ENCODE assay signal across 33 cellular contexts in the genomic region with DNA sequence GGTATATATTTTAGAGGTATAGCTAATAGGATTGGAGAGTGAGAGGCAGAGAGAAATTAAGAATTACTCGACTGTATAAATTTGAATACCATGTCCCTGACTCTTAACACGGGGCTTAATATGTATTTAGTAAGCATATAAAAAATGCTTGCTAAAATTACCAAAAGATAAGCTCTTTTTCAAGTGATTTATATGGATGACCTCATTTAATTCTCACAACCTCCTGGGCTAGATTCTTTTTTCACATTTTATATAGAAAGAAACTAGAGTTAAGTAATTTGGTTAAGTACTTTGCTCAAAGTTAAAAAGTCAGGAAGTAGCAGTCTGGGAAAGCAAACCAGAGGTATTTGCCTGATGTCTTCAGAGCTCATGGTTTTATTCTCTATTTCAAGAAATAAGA.
"Had no signal": no experiment of that assay in that cellular context is flagged by ENCODE, and none has a peak within 500 bp of the region (broad histone marks: within the 10 kb centered on the region; RNA-seq: fewer than 3 reads in every experiment).

No MANE protein-coding gene starts in this region.

- H3K36me3 ChIP-seq: adrenal gland, ascending aorta, brain microvascular endothelial cell, breast epithelium, cardiac muscle cell had no signal

- H3K27ac ChIP-seq: adrenal gland, ascending aorta, body of pancreas, brain microvascular endothelial cell, breast epithelium, cardiac muscle cell had no signal

- H3K4me3 ChIP-seq: adrenal gland, ascending aorta, body of pancreas, breast epithelium, cardiac muscle cell had no signal

- DNase-seq: activated effector memory CD4-positive, alpha-beta T cell treated with anti-CD3 and anti-CD28 coated beads, Interleukin-2, amount 50 U/mL, for 16 hours; activated effector memory CD4-positive, alpha-beta T cell treated with Interleukin-2 at 50 U/mL for 16 hours; activated gamma-delta T cell; activated gamma-delta T cell treated with Interleukin-2 at 50 U/mL for 16 hours; activated naive CD4-positive, alpha-beta T cell; activated naive CD4-positive, alpha-beta T cell treated with anti-CD3 and anti-CD28 coated beads for 36 hours; activated naive CD4-positive, alpha-beta T cell treated with anti-CD3 and anti-CD28 coated beads, Interleukin-2, amount 10 ng/mL, durations not matched to agents 7 days and 5 days; activated naive CD4-positive, alpha-beta T cell treated with anti-CD3 and anti-CD28 coated beads, Interleukin-2, amount 50 U/mL, for 16 hours; activated naive CD4-positive, alpha-beta T cell treated with Interleukin-2 at 50 U/mL for 16 hours; activated naive CD8-positive, alpha-beta T cell treated with anti-CD3 and anti-CD28 coated beads for 36 hours; activated naive CD8-positive, alpha-beta T cell treated with anti-CD3 and anti-CD28 coated beads, Interleukin-2, amount 10 ng/mL, durations not matched to agents 7 days and 5 days; activated naive CD8-positive, alpha-beta T cell treated with anti-CD3 and anti-CD28 coated beads, Interleukin-2, amount 50 U/mL, for 24 hours; activated T-cell treated with anti-CD3 and anti-CD28 coated beads, Interleukin-2, amount 50 U/mL, for 1 hour; activated T-cell treated with anti-CD3 and anti-CD28 coated beads, Interleukin-2, amount 50 U/mL, for 24 hours; activated T-cell treated with anti-CD3 and anti-CD28 coated beads, Interleukin-2, amount 50 U/mL, for 4 hours; activated T-cell treated with anti-CD3 and anti-CD28 coated beads, Interleukin-2, amount 50 U/mL, for 48 hours; activated T-cell treated with anti-CD3 and anti-CD28 coated beads, Interleukin-2, amount 50 U/mL, for 72 hours; adrenal gland; amniotic stem cell; amygdala; anterior cingulate cortex; aorta; body of pancreas; brain microvascular endothelial cell; caudate nucleus; central memory CD4-positive, alpha-beta T cell had no signal

- H3K4me1 ChIP-seq: adrenal gland, ascending aorta, body of pancreas, breast epithelium had no signal

- FAIRE-seq: astrocyte, bronchial epithelial cell had no signal

- ATAC-seq: activated naive CD4-positive, alpha-beta T cell treated with anti-CD3 and anti-CD28 coated beads, Interleukin-2, amount 50 U/mL, for 72 hours; activated naive CD8-positive, alpha-beta T cell treated with anti-CD3 and anti-CD28 coated beads, Interleukin-2, amount 50 U/mL, for 24 hours; activated T-cell treated with anti-CD3 and anti-CD28 coated beads, Interleukin-2, amount 50 U/mL, for 4 hours; activated T-cell treated with anti-CD3 and anti-CD28 coated beads, Interleukin-2, amount 50 U/mL, for 72 hours; activated T-helper 17 cell treated with anti-CD3 and anti-CD28 coated beads, Interleukin-2, amount 50 U/mL, for 72 hours; body of pancreas had no signal

- H3K9me3 ChIP-seq: adrenal gland, ascending aorta, body of pancreas, breast epithelium had no signal

- H3K27me3 ChIP-seq: adrenal gland, ascending aorta, body of pancreas, brain microvascular endothelial cell, cardiac muscle cell had no signal
